Comparison of ENCODE assay signal across 17 cellular contexts in genomic region chr20:61666471-61666832, GRCh38.
A peak's percentile ranks its signal among the peaks of the same experiment; 100 is the strongest.
DNase-seq lines count a peak whose midpoint lies in the region; ATAC-seq, FAIRE-seq and TF ChIP-seq lines count a peak whose summit lies in the region.
"Had no signal": no experiment of that assay in that cellular context is flagged by ENCODE, and none has a peak within 500 bp of the region (broad histone marks: within the 10 kb centered on the region; RNA-seq: fewer than 3 reads in every experiment).

No MANE protein-coding gene starts in this region.

- no peak for TF ChIP-seq RAD21 in HepG2 (CRISPR knock-in tag; IDR thresholded peaks at IDR 0.05)

- no peaks in the 10 kb centered on the region; the same call in 1 of the 2 replicates for H4K20me1 ChIP-seq in HepG2 (ENCODE audit: insufficient read depth, low read length)

- H3K27me3 Mint-ChIP-seq in chondrocyte (ENCODE audit: low read depth) = peaks cover 3% of the 10 kb centered on the region
- H3K27me3 Mint-ChIP-seq: CD4-positive, alpha-beta memory T cell had no signal

- no peak for FAIRE-seq in HepG2 (lab: Jason Lieb, UNC)
- FAIRE-seq: A204.1, HTR-8/SVneo had no signal

- H3K9ac ChIP-seq in HepG2 (ENCODE audit: insufficient read depth, low read depth, low read length) (no peak overlapping the region), neuronal stem cell (ENCODE audit: low read depth, low read length, poor library complexity) (no peak overlapping the region)

- H2BK12ac ChIP-seq in neuronal stem cell (ENCODE audit: low read length) = no peak overlapping the region

- no peak overlapping the region for H4K91ac ChIP-seq in neuronal stem cell (ENCODE audit: low read depth, low read length, poor library complexity)

- H3K4me1 Mint-ChIP-seq in chondrocyte (ENCODE audit: low read depth) = peaks cover 5% of the 10 kb centered on the region
- H3K4me1 Mint-ChIP-seq: CD14-positive monocyte; CD4-positive, alpha-beta memory T cell had no signal

- peak overlapping the region; percentile 59 for H2BK5ac ChIP-seq in neuronal stem cell (ENCODE audit: low read length)

- no peak overlapping the region for H4K8ac ChIP-seq in neuronal stem cell (ENCODE audit: low read depth, low read length)

- H3K4me3 ChIP-seq in HepG2 (replicated peaks in 1 of 3; ENCODE audit: insufficient read depth in 1 of 3, low read depth in 2 of 3, low read length in 3 of 3) = no peak overlapping the region
- H3K4me3 ChIP-seq in right lobe of liver = no peak overlapping the region
- no peak overlapping the region for H3K4me3 ChIP-seq in neuronal stem cell (ENCODE audit: low read length in 2 of 2)

- H3K23ac ChIP-seq in neuronal stem cell (ENCODE audit: low read depth, low read length, poor library complexity) = no peak overlapping the region

- H2AFZ ChIP-seq in HepG2 (ENCODE audit: low read length) = no peak overlapping the region
- H2AFZ ChIP-seq in neuronal stem cell (ENCODE audit: low read length) = no peak overlapping the region

- H2AK5ac ChIP-seq in neuronal stem cell (ENCODE audit: low read depth, low read length) = peak overlapping the region; percentile 43

- no peaks in the 10 kb centered on the region for H3K9me3 Mint-ChIP-seq in chondrocyte (ENCODE audit: low read depth)

- TF ChIP-seq CTCF in HepG2 (CRISPR knock-in tag; IDR thresholded peaks at IDR 0.05) = no peak
- TF ChIP-seq CTCF in right lobe of liver (IDR thresholded peaks at IDR 0.05) = no peak
- no peak for TF ChIP-seq CTCF in chondrocyte (IDR thresholded peaks at IDR 0.05)

- no peaks in the 10 kb centered on the region for H3K9me3 ChIP-seq in HepG2 (ENCODE audit: low read length)
- no peaks in the 10 kb centered on the region for H3K9me3 ChIP-seq in right lobe of liver
- peaks cover 3 to 4% of the 10 kb centered on the region in 2 donors for H3K9me3 ChIP-seq in neuronal stem cell (replicated peaks in 1 of 2; ENCODE audit: control insufficient read depth in 2 of 2, insufficient read depth in 1 of 2, low read depth in 1 of 2, low read length in 2 of 2)
- H3K9me3 ChIP-seq: BE2C had no signal

- H3K18ac ChIP-seq in neuronal stem cell (ENCODE audit: low read length) = peak overlapping the region; percentile 76

- in situ Hi-C loops in HepG2 (cut with HindIII; ENCODE audit: extremely low pct_ligation_motif_present, low pct_unique_long_range_greater_than_20kb) = no loop called here

- POLR2A ChIA-PET in HepG2 (lab: Yijun Ruan, JAX) = no interaction called here

- no peak overlapping the region for H3K4me2 ChIP-seq in HepG2 (ENCODE audit: low read depth, low read length)
- H3K4me2 ChIP-seq in neuronal stem cell (ENCODE audit: insufficient read depth, low read length, poor library complexity, severe bottlenecking) = no peak overlapping the region

- no peak overlapping the region for H2BK15ac ChIP-seq in neuronal stem cell (ENCODE audit: low read length)

- no peak overlapping the region for H3K4ac ChIP-seq in neuronal stem cell (ENCODE audit: low read length)

- no peaks in the 10 kb centered on the region for H3K79me1 ChIP-seq in neuronal stem cell (ENCODE audit: low read depth, low read length)

- H3K27ac Mint-ChIP-seq in chondrocyte (ENCODE audit: unreplicated experiment) = no peak overlapping the region
- H3K27ac Mint-ChIP-seq: CD14-positive monocyte; CD4-positive, alpha-beta memory T cell had no signal

- no peak overlapping the region for H3K27ac ChIP-seq in HepG2 (ENCODE audit: extremely low read length, insufficient read depth, low read length)
- H3K27ac ChIP-seq in right lobe of liver = no peak overlapping the region
- no peak overlapping the region for H3K27ac ChIP-seq in neuronal stem cell (replicated peaks; ENCODE audit: low read length)

- CTCF ChIA-PET in HepG2 (lab: Yijun Ruan, JAX; ENCODE audit: low intra/inter-chr PET ratio, low total read pairs) = no interaction called here

- ATAC-seq in HepG2 = no peak
- ATAC-seq in right lobe of liver = no peak
- ATAC-seq in GM19324 (IDR thresholded peaks at IDR 0.05; ENCODE audit: low FRiP score, unreplicated experiment) = no peak

- H3K36me3 ChIP-seq in HepG2 (replicated peaks in 1 of 2; ENCODE audit: control insufficient read depth in 1 of 2, insufficient read depth in 2 of 2, low read length in 2 of 2) = no peaks in the 10 kb centered on the region
- no peaks in the 10 kb centered on the region for H3K36me3 ChIP-seq in right lobe of liver
- no peaks in the 10 kb centered on the region for H3K36me3 ChIP-seq in neuronal stem cell (replicated peaks in 1 of 2; ENCODE audit: control insufficient read depth in 2 of 2, insufficient read depth in 2 of 2, low read length in 2 of 2)
- H3K36me3 ChIP-seq: BE2C had no signal

- WGBS in HepG2 (ENCODE audit: low lambda C conversion rate) = 0% methylated on average over 5 of the region's 9 CpGs
- WGBS in right lobe of liver (ENCODE audit: insufficient coverage, low coverage, low lambda C conversion rate, missing lambda C conversion rate) = 29% methylated on average over 1 of the region's 9 CpGs
- WGBS in neuronal stem cell (ENCODE audit: extremely low coverage in 2 of 2, insufficient read length in 2 of 2, insufficient replicate concordance in 1 of 2), 2 donors = no CpG with 5 or more reads among the region's 9 CpGs

- H3K14ac ChIP-seq in neuronal stem cell (ENCODE audit: low read length) = peak overlapping the region; percentile 23

- H3K27me3 ChIP-seq in HepG2 (ENCODE audit: control insufficient read depth in 1 of 2, insufficient read depth in 2 of 2, low read length in 2 of 2) = peaks cover 26 to 89% of the 10 kb centered on the region in 2 experiments
- no peaks in the 10 kb centered on the region for H3K27me3 ChIP-seq in right lobe of liver
- H3K27me3 ChIP-seq in neuronal stem cell (ENCODE audit: control insufficient read depth in 3 of 3, insufficient read depth in 3 of 3, low read depth in 1 of 3, low read length in 3 of 3) = no peaks in the 10 kb centered on the region
- H3K27me3 ChIP-seq: BE2C had no signal

- peak overlapping the region; percentile 11 for H2BK120ac ChIP-seq in neuronal stem cell (ENCODE audit: low read depth, low read length)

- DNase-seq in HepG2 (ENCODE audit: low spot score) (no peak), right lobe of liver (no peak), chondrocyte (ENCODE audit: low spot score) (peak; percentile 84), neuronal stem cell (ENCODE audit: low spot score) (no peak)
- DNase-seq in effector CD8-positive, alpha-beta T cell (lab: John Stamatoyannopoulos, UW) = no peak
- DNase-seq: ACHN; BE2C; CD4-positive, alpha-beta memory T cell; DMS153; DMS79 treated with DMSO at 0.1 percent for 48 hours; GF-D8; HCEC 1CT; KG1 had no signal

- intact Hi-C loops in HepG2 (cut with micrococcal nuclease; ENCODE audit: unreplicated experiment) = no loop called here
- intact Hi-C loops in right lobe of liver (cut with DNase I) = no loop called here

- H3K36me3 Mint-ChIP-seq in chondrocyte (ENCODE audit: low read depth) = no peaks in the 10 kb centered on the region
- H3K36me3 Mint-ChIP-seq: CD14-positive monocyte; CD4-positive, alpha-beta memory T cell had no signal

- no peak for TF ChIP-seq POLR2A in HepG2 (IDR thresholded peaks at IDR 0.05; ENCODE audit: insufficient read depth in 1 of 2, low read depth in 2 of 2, low read length in 2 of 2)
- no peak for TF ChIP-seq POLR2A in right lobe of liver (IDR thresholded peaks at IDR 0.05)

- TF ChIP-seq EP300 in HepG2 (IDR thresholded peaks at IDR 0.05; ENCODE audit: low read depth in 2 of 2, low read length in 2 of 2) (no peak), HepG2 (CRISPR knock-in tag; IDR thresholded peaks at IDR 0.05; ENCODE audit: borderline replicate concordance) (no peak)

- no peaks in the 10 kb centered on the region for H3K79me2 ChIP-seq in HepG2 (ENCODE audit: insufficient read depth, low read length)

- H3K4me3 Mint-ChIP-seq in chondrocyte (ENCODE audit: unreplicated experiment) = no peak overlapping the region
- H3K4me3 Mint-ChIP-seq: CD14-positive monocyte; CD4-positive, alpha-beta memory T cell had no signal

- H3K4me1 ChIP-seq in HepG2 (ENCODE audit: insufficient read depth, low read length) (no peaks in the 10 kb centered on the region), right lobe of liver (no peaks in the 10 kb centered on the region), neuronal stem cell (ENCODE audit: control insufficient read depth in 2 of 2, insufficient read depth in 1 of 2, low read depth in 1 of 2, low read length in 2 of 2) (peaks cover 4 to 6% of the 10 kb centered on the region in 2 donors)
- H3K4me1 ChIP-seq: BE2C had no signal

- BruUV-seq in HepG2 (replicated peaks; lab: Mats Ljungman, UMichigan) = no TSS peak

TF ChIP-seq in HepG2, 621 proteins besides CTCF, POLR2A, EP300 and RAD21 (continues in another document):
- TF ChIP-seq ZSCAN20 (CRISPR knock-in tag; IDR thresholded peaks at IDR 0.05; ENCODE audit: borderline replicate concordance) (no peak), KLF15 (CRISPR knock-in tag; IDR thresholded peaks at IDR 0.05; ENCODE audit: borderline replicate concordance) (no peak), ZNF512B (CRISPR knock-in tag; IDR thresholded peaks at IDR 0.05; ENCODE audit: borderline replicate concordance) (no peak), SRF (IDR thresholded peaks at IDR 0.05; ENCODE audit: low read depth, low read length) (no peak), NRL (CRISPR knock-in tag; IDR thresholded peaks at IDR 0.05; ENCODE audit: borderline replicate concordance) (no peak), ZNF121 (CRISPR knock-in tag; IDR thresholded peaks at IDR 0.05) (no peak), ZNF263 (CRISPR knock-in tag; IDR thresholded peaks at IDR 0.05) (peak; percentile 65), POGZ (CRISPR knock-in tag; IDR thresholded peaks at IDR 0.05) (no peak), ZNF234 (CRISPR knock-in tag; conservative IDR thresholded peaks at IDR 0.05) (0 out of 2 replicates have a peak, but pooled peaks have one; percentile 33)
